Comparison of ENCODE assay signal across 13 cellular contexts in the genomic region with DNA sequence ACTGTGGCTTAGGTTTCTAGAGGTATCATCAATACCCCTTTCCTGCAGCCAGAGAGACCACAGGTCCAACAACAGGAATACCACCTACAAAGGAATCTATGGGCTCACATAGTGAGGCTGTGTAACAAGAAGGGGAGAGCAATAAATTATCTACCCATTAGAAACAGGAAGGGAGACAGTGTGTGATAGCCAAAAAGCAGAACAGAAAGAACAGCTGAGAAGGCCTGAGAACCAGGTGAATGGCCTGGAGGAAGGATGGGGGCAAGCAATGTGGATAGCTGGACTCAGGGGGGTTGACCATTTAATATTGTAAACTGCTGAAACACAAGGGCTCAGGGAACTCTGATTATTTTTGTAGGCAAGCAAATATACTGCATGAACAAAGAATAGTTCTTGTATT.
DNase-seq lines count a peak whose midpoint lies in the region; ATAC-seq, FAIRE-seq and TF ChIP-seq lines count a peak whose summit lies in the region.
"Had no signal": no experiment of that assay in that cellular context is flagged by ENCODE, and none has a peak within 500 bp of the region (broad histone marks: within the 10 kb centered on the region; RNA-seq: fewer than 3 reads in every experiment).

No MANE protein-coding gene starts in this region.

- H3K36me3 ChIP-seq in hepatocyte (replicated peaks; ENCODE audit: insufficient read depth, low read depth) (no peaks in the 10 kb centered on the region), HepG2 (replicated peaks in 1 of 2; ENCODE audit: control insufficient read depth in 1 of 2, insufficient read depth in 2 of 2, low read length in 2 of 2) (no peaks in the 10 kb centered on the region)
- H3K36me3 ChIP-seq: stomach had no signal

- H3K79me2 ChIP-seq in hepatocyte = no peaks in the 10 kb centered on the region
- H3K79me2 ChIP-seq in HepG2 (ENCODE audit: insufficient read depth, low read length) = no peaks in the 10 kb centered on the region

- intact Hi-C loops in activated naive CD4-positive, alpha-beta T cell treated with anti-CD3 and anti-CD28 coated beads for 36 hours (cut with micrococcal nuclease) = loop anchor here (10.0 kb wide), 1 partner anchor 723 kb away; no protein-coding TSS in a partner anchor
- intact Hi-C loops in HepG2 (cut with micrococcal nuclease; ENCODE audit: unreplicated experiment) = loop anchor here (10.0 kb wide), 1 partner anchor 63 kb away; no protein-coding TSS in a partner anchor

- no peaks in the 10 kb centered on the region for H3K27me3 ChIP-seq in hepatocyte
- no peaks in the 10 kb centered on the region for H3K27me3 ChIP-seq in HepG2 (ENCODE audit: control insufficient read depth in 1 of 2, insufficient read depth in 2 of 2, low read length in 2 of 2)
- H3K27me3 ChIP-seq: stomach had no signal

- H3K4me1 ChIP-seq in hepatocyte (ENCODE audit: insufficient read depth) (no peaks in the 10 kb centered on the region), HepG2 (ENCODE audit: insufficient read depth, low read length) (no peaks in the 10 kb centered on the region)

- no TSS peak for BruUV-seq in HepG2 (replicated peaks; lab: Mats Ljungman, UMichigan)

- H3K4me1 Mint-ChIP-seq in activated naive CD4-positive, alpha-beta T cell treated with anti-CD3 and anti-CD28 coated beads for 36 hours (ENCODE audit: low read depth) = no peaks in the 10 kb centered on the region
- no peaks in the 10 kb centered on the region for H3K4me1 Mint-ChIP-seq in T-helper 17 cell

- TF ChIP-seq RAD21 in HepG2 (CRISPR knock-in tag; IDR thresholded peaks at IDR 0.05) = no peak

- H3K4me2 ChIP-seq in hepatocyte (no peak overlapping the region), HepG2 (ENCODE audit: low read depth, low read length) (no peak overlapping the region)

- TF ChIP-seq EP300 in HepG2 (IDR thresholded peaks at IDR 0.05; ENCODE audit: low read depth in 2 of 2, low read length in 2 of 2) (no peak), HepG2 (CRISPR knock-in tag; IDR thresholded peaks at IDR 0.05; ENCODE audit: borderline replicate concordance) (no peak)

- no peaks in the 10 kb centered on the region for H3K27me3 Mint-ChIP-seq in activated naive CD4-positive, alpha-beta T cell treated with anti-CD3 and anti-CD28 coated beads for 36 hours (ENCODE audit: low read depth)
- no peaks in the 10 kb centered on the region for H3K27me3 Mint-ChIP-seq in T-helper 17 cell

- CTCF ChIA-PET in activated naive CD4-positive, alpha-beta T cell treated with anti-CD3 and anti-CD28 coated beads for 36 hours (lab: Charles Lee) = no interaction called here
- CTCF ChIA-PET in HepG2 (lab: Yijun Ruan, JAX; ENCODE audit: low intra/inter-chr PET ratio, low total read pairs) = no interaction called here

- DNase-seq in hepatocyte (ENCODE audit: low spot score) (no peak), HepG2 (ENCODE audit: low spot score) (no peak), GF-D8 (lab: John Stamatoyannopoulos, UW) (no peak), T-helper 17 cell (no peak)
- no peak for DNase-seq in activated naive CD4-positive, alpha-beta T cell treated with anti-CD3 and anti-CD28 coated beads for 36 hours
- DNase-seq: NCI-H187 treated with DMSO at 0.1 percent for 48 hours, stomach had no signal

- TF ChIP-seq POLR2A in HepG2 (IDR thresholded peaks at IDR 0.05; ENCODE audit: insufficient read depth in 1 of 2, low read depth in 2 of 2, low read length in 2 of 2) = no peak

- H2AFZ ChIP-seq in hepatocyte (no peak overlapping the region), HepG2 (ENCODE audit: low read length) (no peak overlapping the region)

- H3K4me3 ChIP-seq in hepatocyte (no peak overlapping the region), HepG2 (replicated peaks in 1 of 3; ENCODE audit: insufficient read depth in 1 of 3, low read depth in 2 of 3, low read length in 3 of 3) (no peak overlapping the region)
- H3K4me3 ChIP-seq: skin epidermis, stomach had no signal

- POLR2A ChIA-PET in HepG2 (lab: Yijun Ruan, JAX) = no interaction called here

- H3K9me3 Mint-ChIP-seq in activated naive CD4-positive, alpha-beta T cell treated with anti-CD3 and anti-CD28 coated beads for 36 hours = no peaks in the 10 kb centered on the region

- no peak overlapping the region for H3K27ac Mint-ChIP-seq in activated naive CD4-positive, alpha-beta T cell treated with anti-CD3 and anti-CD28 coated beads for 36 hours
- H3K27ac Mint-ChIP-seq in T-helper 17 cell = no peak overlapping the region

- no peaks in the 10 kb centered on the region for H4K20me1 ChIP-seq in hepatocyte (ENCODE audit: insufficient read depth, poor library complexity, severe bottlenecking)
- no peaks in the 10 kb centered on the region for H4K20me1 ChIP-seq in HepG2 (ENCODE audit: insufficient read depth, low read length)

- FAIRE-seq in HepG2 (lab: Jason Lieb, UNC) = no peak
- FAIRE-seq: D721Med had no signal

- no peaks in the 10 kb centered on the region for H3K36me3 Mint-ChIP-seq in activated naive CD4-positive, alpha-beta T cell treated with anti-CD3 and anti-CD28 coated beads for 36 hours (ENCODE audit: low read depth)
- H3K36me3 Mint-ChIP-seq in T-helper 17 cell (ENCODE audit: low read depth) = no peaks in the 10 kb centered on the region

- TF ChIP-seq CTCF in hepatocyte (IDR thresholded peaks at IDR 0.05; ENCODE audit: poor library complexity) (no peak), HepG2 (CRISPR knock-in tag; IDR thresholded peaks at IDR 0.05) (no peak)

- H3K9me3 ChIP-seq in hepatocyte (ENCODE audit: low read depth) = no peaks in the 10 kb centered on the region
- no peaks in the 10 kb centered on the region for H3K9me3 ChIP-seq in HepG2 (ENCODE audit: low read length)
- H3K9me3 ChIP-seq in T-helper 17 cell (ENCODE audit: control insufficient read depth, low read length, poor library complexity, severe bottlenecking) = no peaks in the 10 kb centered on the region
- H3K9me3 ChIP-seq: stomach had no signal

- H3K4me3 Mint-ChIP-seq in activated naive CD4-positive, alpha-beta T cell treated with anti-CD3 and anti-CD28 coated beads for 36 hours = no peak overlapping the region
- H3K4me3 Mint-ChIP-seq in T-helper 17 cell = no peak overlapping the region

- no peak overlapping the region for H3K9ac ChIP-seq in HepG2 (ENCODE audit: insufficient read depth, low read depth, low read length)

- in situ Hi-C loops in HepG2 (cut with HindIII; ENCODE audit: extremely low pct_ligation_motif_present, low pct_unique_long_range_greater_than_20kb) = loop anchor here (25.0 kb wide), 1 partner anchor 635 kb away; the partner anchor contains the start of gene COL12A1

- H3K9me2 ChIP-seq in hepatocyte (replicated peaks; ENCODE audit: insufficient read depth) = no peaks in the 10 kb centered on the region

- H3K27ac ChIP-seq in hepatocyte (peak overlapping the region; percentile 42), HepG2 (ENCODE audit: extremely low read length, insufficient read depth, low read length) (no peak overlapping the region)
- H3K27ac ChIP-seq: stomach had no signal

- peak; percentile 94 for ATAC-seq in GM18867 (IDR thresholded peaks at IDR 0.05; ENCODE audit: unreplicated experiment)
- peak; percentile 96 for ATAC-seq in GM21576 (IDR thresholded peaks at IDR 0.05; ENCODE audit: unreplicated experiment)
- peak; percentile 98 for ATAC-seq in HG03108 (IDR thresholded peaks at IDR 0.05; ENCODE audit: unreplicated experiment)
- no peak for ATAC-seq in HepG2
- no peak for ATAC-seq in T-helper 17 cell
- ATAC-seq: left lobe of liver had no signal

TF ChIP-seq in HepG2, 621 proteins besides CTCF, POLR2A, EP300 and RAD21:
- TF ChIP-seq MLX (CRISPR knock-in tag; IDR thresholded peaks at IDR 0.05) = no peak
- no peak for TF ChIP-seq ZNF337 (CRISPR knock-in tag; IDR thresholded peaks at IDR 0.05; ENCODE audit: borderline replicate concordance, low read depth)
- TF ChIP-seq MYNN (CRISPR knock-in tag; IDR thresholded peaks at IDR 0.05; ENCODE audit: low read depth) = no peak
- TF ChIP-seq, protein P1, sequence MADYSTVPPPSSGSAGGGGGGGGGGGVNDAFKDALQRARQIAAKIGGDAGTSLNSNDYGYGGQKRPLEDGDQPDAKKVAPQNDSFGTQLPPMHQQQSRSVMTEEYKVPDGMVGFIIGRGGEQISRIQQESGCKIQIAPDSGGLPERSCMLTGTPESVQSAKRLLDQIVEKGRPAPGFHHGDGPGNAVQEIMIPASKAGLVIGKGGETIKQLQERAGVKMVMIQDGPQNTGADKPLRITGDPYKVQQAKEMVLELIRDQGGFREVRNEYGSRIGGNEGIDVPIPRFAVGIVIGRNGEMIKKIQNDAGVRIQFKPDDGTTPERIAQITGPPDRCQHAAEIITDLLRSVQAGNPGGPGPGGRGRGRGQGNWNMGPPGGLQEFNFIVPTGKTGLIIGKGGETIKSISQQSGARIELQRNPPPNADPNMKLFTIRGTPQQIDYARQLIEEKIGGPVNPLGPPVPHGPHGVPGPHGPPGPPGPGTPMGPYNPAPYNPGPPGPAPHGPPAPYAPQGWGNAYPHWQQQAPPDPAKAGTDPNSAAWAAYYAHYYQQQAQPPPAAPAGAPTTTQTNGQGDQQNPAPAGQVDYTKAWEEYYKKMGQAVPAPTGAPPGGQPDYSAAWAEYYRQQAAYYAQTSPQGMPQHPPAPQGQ (CRISPR knock-in tag; IDR thresholded peaks at IDR 0.05; ENCODE audit: borderline replicate concordance) = no peak
- no peak for TF ChIP-seq PCBP2 (optimal IDR thresholded peaks at IDR 0.05; ENCODE audit: low read depth, low read length, poor library complexity, severe bottlenecking)

Comparison
In these comparisons a context has a peak if more than half of its experiments do, and no peak if none do; other contexts are left out.
1. ATAC-seq: peak in GM18867 (single experiment), GM21576 (single experiment) and HG03108 (single experiment); none in HepG2 (single experiment) and T-helper 17 cell (single experiment).